Comparison of ENCODE assay signal across 8 cellular contexts in genomic region chr5:144203750-144204596, GRCh38. TPM values are rescaled to one million over a fixed set of nuclear protein-coding genes. Genes with fewer than 3 reads are reported as not detected.
DNase-seq lines count a peak whose midpoint lies in the region; ATAC-seq and TF ChIP-seq lines count a peak whose summit lies in the region.

No MANE protein-coding gene starts in this region.

- peaks cover 59% of the 10 kb centered on the region for H3K27me3 Mint-ChIP-seq in activated T-cell treated with anti-CD3 and anti-CD28 coated beads, Interleukin-2, amount 50 U/mL, for 4 hours (ENCODE audit: low read depth)
- peaks cover 72% of the 10 kb centered on the region for H3K27me3 Mint-ChIP-seq in activated T-cell treated with anti-CD3 and anti-CD28 coated beads, Interleukin-2, amount 50 U/mL, for 24 hours

- no peaks in the 10 kb centered on the region for H3K9me3 ChIP-seq in tibial artery

- no peaks in the 10 kb centered on the region for H3K79me2 ChIP-seq in KMS-11 (ENCODE audit: insufficient read depth, low read depth)

- H3K4me2 ChIP-seq in KMS-11, result no peak overlapping the region

- no peak overlapping the region for H3K4me3 Mint-ChIP-seq in activated T-cell treated with anti-CD3 and anti-CD28 coated beads, Interleukin-2, amount 50 U/mL, for 4 hours
- H3K4me3 Mint-ChIP-seq in activated T-cell treated with anti-CD3 and anti-CD28 coated beads, Interleukin-2, amount 50 U/mL, for 24 hours, result no peak overlapping the region

- no peak overlapping the region for H3K9ac ChIP-seq in KMS-11

- peaks cover 3% of the 10 kb centered on the region for H3K4me1 Mint-ChIP-seq in activated T-cell treated with anti-CD3 and anti-CD28 coated beads, Interleukin-2, amount 50 U/mL, for 4 hours (ENCODE audit: low read depth)
- H3K4me1 Mint-ChIP-seq in activated T-cell treated with anti-CD3 and anti-CD28 coated beads, Interleukin-2, amount 50 U/mL, for 24 hours (ENCODE audit: low read depth), result peaks cover 9% of the 10 kb centered on the region

- no peaks in the 10 kb centered on the region for H3K9me3 Mint-ChIP-seq in activated T-cell treated with anti-CD3 and anti-CD28 coated beads, Interleukin-2, amount 50 U/mL, for 4 hours
- no peaks in the 10 kb centered on the region for H3K9me3 Mint-ChIP-seq in activated T-cell treated with anti-CD3 and anti-CD28 coated beads, Interleukin-2, amount 50 U/mL, for 24 hours

- H3K36me3 ChIP-seq in KMS-11 (ENCODE audit: insufficient read depth) (no peaks in the 10 kb centered on the region), tibial artery (no peaks in the 10 kb centered on the region)

- no peak overlapping the region for H2AFZ ChIP-seq in KMS-11 (ENCODE audit: low read depth)

- H3K27ac ChIP-seq in KMS-11 (no peak overlapping the region), RWPE1 (no peak overlapping the region), tibial artery (peak overlapping the region; percentile 60 to 63)

- DNase-seq in activated T-cell treated with anti-CD3 and anti-CD28 coated beads, Interleukin-2, amount 50 U/mL, for 4 hours, result peak; percentile 15
- DNase-seq in activated T-cell treated with anti-CD3 and anti-CD28 coated beads, Interleukin-2, amount 50 U/mL, for 24 hours, result no peak
- DNase-seq in RWPE1 (ENCODE audit: low spot score), result peak; percentile 49
- DNase-seq in cerebellum (ENCODE audit: low spot score), result peak; percentile 29
- peak in 1 of 2 donors; percentile 14 for DNase-seq in left colon
- peak in 1 of 2 donors; percentile 40 for DNase-seq in tibial artery

- peak; percentile 51 to 73 for ATAC-seq in activated T-cell treated with anti-CD3 and anti-CD28 coated beads, Interleukin-2, amount 50 U/mL, for 4 hours
- ATAC-seq in GM21619 (IDR thresholded peaks at IDR 0.05; ENCODE audit: unreplicated experiment) (peak; percentile 92), left colon (peak; percentile 58)

- H3K4me3 ChIP-seq in KMS-11 (IDR thresholded peaks at IDR 0.05; ENCODE audit: insufficient read depth, low read depth, low read length) (no peak overlapping the region), tibial artery (peak overlapping the region in 1 of 2 donors; percentile 58)

- H3K27me3 ChIP-seq in KMS-11 (ENCODE audit: insufficient read depth, low read depth) (no peaks in the 10 kb centered on the region), tibial artery (no peaks in the 10 kb centered on the region)

- no peak overlapping the region for H3K27ac Mint-ChIP-seq in activated T-cell treated with anti-CD3 and anti-CD28 coated beads, Interleukin-2, amount 50 U/mL, for 24 hours

- H3K4me1 ChIP-seq in KMS-11 (ENCODE audit: low read depth, poor library complexity, severe bottlenecking) (no peaks in the 10 kb centered on the region), tibial artery (peaks cover 0 to 40% (median 15%) of the 10 kb centered on the region in 4 donors)

- no peaks in the 10 kb centered on the region for H3K36me3 Mint-ChIP-seq in activated T-cell treated with anti-CD3 and anti-CD28 coated beads, Interleukin-2, amount 50 U/mL, for 4 hours (ENCODE audit: insufficient read depth)
- no peaks in the 10 kb centered on the region for H3K36me3 Mint-ChIP-seq in activated T-cell treated with anti-CD3 and anti-CD28 coated beads, Interleukin-2, amount 50 U/mL, for 24 hours (ENCODE audit: low read depth)

- CTCF ChIA-PET in RWPE1 (lab: Yijun Ruan, JAX), result interaction anchor here (0.5 to 1.8 kb wide), 16 partner anchors 8 to 1627 kb away, joined by 3 to 19 read pairs (median 3); no protein-coding TSS in a partner anchor

- intact Hi-C loops in left colon (cut with DNase I, micrococcal nuclease) (no loop called here), tibial artery (cut with DNase I; ENCODE audit: low total_unique reads) (loop anchor here (5.0 kb wide), 2 partner anchors 1623 to 1843 kb away; no protein-coding TSS in a partner anchor)

- peak; percentile 92 for TF ChIP-seq CTCF in KMS-11 (conservative IDR thresholded peaks at IDR 0.05; ENCODE audit: low read depth, low read length)
- TF ChIP-seq CTCF in RWPE1 (conservative IDR thresholded peaks at IDR 0.05; ENCODE audit: low read depth), result peak; percentile 97
- peak; percentile 70 to 85 for TF ChIP-seq CTCF in tibial artery (IDR thresholded peaks at IDR 0.05)

- H4K20me1 ChIP-seq in KMS-11 (ENCODE audit: insufficient read depth), result no peaks in the 10 kb centered on the region

- POLR2A ChIA-PET in RWPE1 (lab: Yijun Ruan, JAX; ENCODE audit: low non-redundant PET), result no interaction called here

RNA-seq across cellular contexts. Expression of gene KCTD16, which starts 33.3 kb away (rescaled TPM):
- total RNA-seq in activated T-cell treated with anti-CD3 and anti-CD28 coated beads, Interleukin-2, amount 50 U/mL, for 4 hours, result not detected
- 20.4 TPM for total RNA-seq in cerebellum
- under 1 TPM in 1 of 2 donors, not detected in 1; 0.11 TPM for total RNA-seq in left colon

RNA-seq across cellular contexts. Expression of gene YIPF5, which starts 33.5 kb away (rescaled TPM):
- total RNA-seq in activated T-cell treated with anti-CD3 and anti-CD28 coated beads, Interleukin-2, amount 50 U/mL, for 4 hours, result 10 to 100 TPM; 27.2 to 32.2 (median 30.8) TPM
- 38.6 TPM for total RNA-seq in cerebellum
- 10 to 100 TPM; 44.1 to 58.2 TPM for total RNA-seq in left colon

Comparison
In these comparisons a context has a peak if more than half of its experiments do, and no peak if none do; other contexts are left out.
1. H3K27ac ChIP-seq: peak in tibial artery (2 of 2); none in KMS-11 (single experiment) and RWPE1 (single experiment).
2. RNA of gene KCTD16, which starts 33.3 kb away (total RNA-seq): 20.4 TPM in cerebellum (single experiment); 0.11 TPM in left colon and not detected in activated T-cell treated with anti-CD3 and anti-CD28 coated beads, Interleukin-2, amount 50 U/mL, for 4 hours; every median in the first group is over 10 times any median in the second.
3. Peak in every context shown above with its lines, with median percentiles within 50 percentile points of each other: ATAC-seq and CTCF ChIP-seq.